In the genomic region with DNA sequence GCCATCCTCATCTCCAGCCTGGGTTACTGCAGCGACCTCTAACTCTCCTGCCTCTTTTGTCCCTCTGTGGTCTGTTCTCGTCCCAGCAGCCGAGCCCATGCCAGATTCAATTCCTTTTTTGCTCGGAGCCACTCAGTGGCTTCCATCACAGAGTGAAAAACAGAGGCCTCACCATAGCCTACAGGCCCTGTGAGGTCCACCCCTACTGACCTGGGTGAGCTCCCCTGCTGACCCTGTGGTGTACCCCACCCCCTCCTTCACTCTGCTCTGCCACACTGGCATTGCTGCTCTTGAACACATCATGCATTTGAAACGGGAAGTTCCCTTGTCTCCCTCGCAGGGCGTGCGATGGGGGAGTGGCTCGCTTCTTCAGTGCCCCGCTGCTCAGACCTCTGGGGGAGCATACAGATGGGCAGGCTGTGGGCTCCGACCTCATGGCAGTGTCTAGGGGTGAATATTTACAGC, we compare ENCODE assay signal across 8 cellular contexts. TPM values are rescaled to one million over a fixed set of nuclear protein-coding genes. Genes with fewer than 3 reads are reported as not detected.
DNase-seq lines count a peak whose midpoint lies in the region; ATAC-seq and TF ChIP-seq lines count a peak whose summit lies in the region.

No MANE protein-coding gene starts in this region.

- H3K27ac ChIP-seq in SK-N-SH (ENCODE audit: low read depth in 2 of 2, low read length in 1 of 2) = no peak overlapping the region

- 95% methylated on average over 11 of the region's 11 CpGs for WGBS in SK-N-SH (ENCODE audit: low lambda C conversion rate)

- H4K20me1 ChIP-seq in SK-N-SH (ENCODE audit: insufficient read depth) = no peaks in the 10 kb centered on the region

- no peak for TF ChIP-seq RAD21 in SK-N-SH (IDR thresholded peaks at IDR 0.05; ENCODE audit: low read length)

- H2AFZ ChIP-seq in SK-N-SH (ENCODE audit: low read depth) = no peak overlapping the region

- DNase-seq in Ammon's horn (ENCODE audit: low spot score) = peak; percentile 62
- peak; percentile 83 for DNase-seq in MV-4-11 (lab: John Stamatoyannopoulos, UW)
- DNase-seq in activated T-cell treated with anti-CD3 and anti-CD28 coated beads, Interleukin-2, amount 50 U/mL, for 1 hour = peak; percentile 64
- no peak for DNase-seq in LoVo (ENCODE audit: low spot score)
- no peak for DNase-seq in foreskin melanocyte
- no peak for DNase-seq in SK-N-SH

- H3K4me1 ChIP-seq in mononuclear cell (ENCODE audit: insufficient read depth, low read length) = peaks cover 61% of the 10 kb centered on the region
- H3K4me1 ChIP-seq in SK-N-SH (ENCODE audit: control insufficient read depth in 1 of 2, insufficient read depth in 2 of 2, low read depth in 1 of 2, low read length in 1 of 2) = peaks cover 6 to 17% of the 10 kb centered on the region in 2 experiments; a peak in 3 of 4 replicates

- CTCF ChIA-PET in SK-N-SH (lab: Yijun Ruan, JAX) = no interaction called here

- POLR2A ChIA-PET in SK-N-SH (lab: Yijun Ruan, JAX) = no interaction called here

- no peak overlapping the region for H3K9ac ChIP-seq in SK-N-SH

- H3K27me3 ChIP-seq in mononuclear cell (ENCODE audit: insufficient read depth, low read length) (no peaks in the 10 kb centered on the region), SK-N-SH (ENCODE audit: insufficient read depth) (no peaks in the 10 kb centered on the region)

- peaks cover 2% of the 10 kb centered on the region for H3F3A ChIP-seq in SK-N-SH (replicated peaks; ENCODE audit: insufficient read depth)

- no peaks in the 10 kb centered on the region for H3K9me2 ChIP-seq in SK-N-SH

- H3K4me3 ChIP-seq in mononuclear cell (ENCODE audit: low read length) = peak overlapping the region; percentile 17
- no peak overlapping the region for H3K4me3 ChIP-seq in SK-N-SH (ENCODE audit: low read depth in 2 of 2, low read length in 1 of 2)

- peaks cover 25% of the 10 kb centered on the region for H3K79me2 ChIP-seq in SK-N-SH (ENCODE audit: insufficient read depth)

- no peaks in the 10 kb centered on the region for H3K9me3 ChIP-seq in mononuclear cell (ENCODE audit: low read depth, low read length)
- no peaks in the 10 kb centered on the region for H3K9me3 ChIP-seq in SK-N-SH

- TF ChIP-seq EP300 in SK-N-SH (IDR thresholded peaks at IDR 0.05; ENCODE audit: borderline replicate concordance in 1 of 2, low read depth in 1 of 2, low read length in 1 of 2) = no peak

- no peak for TF ChIP-seq CTCF in SK-N-SH (IDR thresholded peaks at IDR 0.05)

- no peak for ATAC-seq in HG03025 (IDR thresholded peaks at IDR 0.05; ENCODE audit: low FRiP score, unreplicated experiment)

- peaks cover 0 to 13% of the 10 kb centered on the region in 2 experiments for H3K36me3 ChIP-seq in SK-N-SH (replicated peaks in 1 of 2; ENCODE audit: control insufficient read depth in 1 of 2, insufficient read depth in 2 of 2, low read length in 1 of 2)

- no peak overlapping the region for H3K4me2 ChIP-seq in SK-N-SH

TF ChIP-seq in SK-N-SH, 30 proteins besides CTCF, POLR2A, EP300 and RAD21 (continues in another document):
- TF ChIP-seq, protein P1, sequence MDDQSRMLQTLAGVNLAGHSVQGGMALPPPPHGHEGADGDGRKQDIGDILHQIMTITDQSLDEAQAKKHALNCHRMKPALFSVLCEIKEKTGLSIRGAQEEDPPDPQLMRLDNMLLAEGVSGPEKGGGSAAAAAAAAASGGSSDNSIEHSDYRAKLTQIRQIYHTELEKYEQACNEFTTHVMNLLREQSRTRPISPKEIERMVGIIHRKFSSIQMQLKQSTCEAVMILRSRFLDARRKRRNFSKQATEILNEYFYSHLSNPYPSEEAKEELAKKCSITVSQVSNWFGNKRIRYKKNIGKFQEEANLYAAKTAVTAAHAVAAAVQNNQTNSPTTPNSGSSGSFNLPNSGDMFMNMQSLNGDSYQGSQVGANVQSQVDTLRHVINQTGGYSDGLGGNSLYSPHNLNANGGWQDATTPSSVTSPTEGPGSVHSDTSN (IDR thresholded peaks at IDR 0.05) = no peak
- no peak for TF ChIP-seq ELF1 (IDR thresholded peaks at IDR 0.05)
- TF ChIP-seq NFIC (IDR thresholded peaks at IDR 0.05; ENCODE audit: borderline replicate concordance) = no peak
- TF ChIP-seq MEF2A (IDR thresholded peaks at IDR 0.05; ENCODE audit: borderline replicate concordance, low read depth) = no peak
- no peak for TF ChIP-seq JUND (IDR thresholded peaks at IDR 0.05)
- no peak for TF ChIP-seq SIN3A (IDR thresholded peaks at IDR 0.05; ENCODE audit: borderline replicate concordance, low read depth, low read length)
- TF ChIP-seq, protein P2, sequence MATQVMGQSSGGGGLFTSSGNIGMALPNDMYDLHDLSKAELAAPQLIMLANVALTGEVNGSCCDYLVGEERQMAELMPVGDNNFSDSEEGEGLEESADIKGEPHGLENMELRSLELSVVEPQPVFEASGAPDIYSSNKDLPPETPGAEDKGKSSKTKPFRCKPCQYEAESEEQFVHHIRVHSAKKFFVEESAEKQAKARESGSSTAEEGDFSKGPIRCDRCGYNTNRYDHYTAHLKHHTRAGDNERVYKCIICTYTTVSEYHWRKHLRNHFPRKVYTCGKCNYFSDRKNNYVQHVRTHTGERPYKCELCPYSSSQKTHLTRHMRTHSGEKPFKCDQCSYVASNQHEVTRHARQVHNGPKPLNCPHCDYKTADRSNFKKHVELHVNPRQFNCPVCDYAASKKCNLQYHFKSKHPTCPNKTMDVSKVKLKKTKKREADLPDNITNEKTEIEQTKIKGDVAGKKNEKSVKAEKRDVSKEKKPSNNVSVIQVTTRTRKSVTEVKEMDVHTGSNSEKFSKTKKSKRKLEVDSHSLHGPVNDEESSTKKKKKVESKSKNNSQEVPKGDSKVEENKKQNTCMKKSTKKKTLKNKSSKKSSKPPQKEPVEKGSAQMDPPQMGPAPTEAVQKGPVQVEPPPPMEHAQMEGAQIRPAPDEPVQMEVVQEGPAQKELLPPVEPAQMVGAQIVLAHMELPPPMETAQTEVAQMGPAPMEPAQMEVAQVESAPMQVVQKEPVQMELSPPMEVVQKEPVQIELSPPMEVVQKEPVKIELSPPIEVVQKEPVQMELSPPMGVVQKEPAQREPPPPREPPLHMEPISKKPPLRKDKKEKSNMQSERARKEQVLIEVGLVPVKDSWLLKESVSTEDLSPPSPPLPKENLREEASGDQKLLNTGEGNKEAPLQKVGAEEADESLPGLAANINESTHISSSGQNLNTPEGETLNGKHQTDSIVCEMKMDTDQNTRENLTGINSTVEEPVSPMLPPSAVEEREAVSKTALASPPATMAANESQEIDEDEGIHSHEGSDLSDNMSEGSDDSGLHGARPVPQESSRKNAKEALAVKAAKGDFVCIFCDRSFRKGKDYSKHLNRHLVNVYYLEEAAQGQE (IDR thresholded peaks at IDR 0.05; ENCODE audit: low read depth, low read length) = no peak
- no peak for TF ChIP-seq GATA2 (CRISPR knock-in tag; IDR thresholded peaks at IDR 0.05)
- no peak for TF ChIP-seq RXRA (IDR thresholded peaks at IDR 0.05; ENCODE audit: borderline replicate concordance, low read depth)
- TF ChIP-seq, protein P3, sequence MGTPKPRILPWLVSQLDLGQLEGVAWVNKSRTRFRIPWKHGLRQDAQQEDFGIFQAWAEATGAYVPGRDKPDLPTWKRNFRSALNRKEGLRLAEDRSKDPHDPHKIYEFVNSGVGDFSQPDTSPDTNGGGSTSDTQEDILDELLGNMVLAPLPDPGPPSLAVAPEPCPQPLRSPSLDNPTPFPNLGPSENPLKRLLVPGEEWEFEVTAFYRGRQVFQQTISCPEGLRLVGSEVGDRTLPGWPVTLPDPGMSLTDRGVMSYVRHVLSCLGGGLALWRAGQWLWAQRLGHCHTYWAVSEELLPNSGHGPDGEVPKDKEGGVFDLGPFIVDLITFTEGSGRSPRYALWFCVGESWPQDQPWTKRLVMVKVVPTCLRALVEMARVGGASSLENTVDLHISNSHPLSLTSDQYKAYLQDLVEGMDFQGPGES (IDR thresholded peaks at IDR 0.05; ENCODE audit: low read depth, low read length) = no peak
- no peak for TF ChIP-seq FOXM1 (IDR thresholded peaks at IDR 0.05; ENCODE audit: low read depth)
- no peak for TF ChIP-seq CHD2 (IDR thresholded peaks at IDR 0.05; ENCODE audit: low read length, partially characterized antibody)
- TF ChIP-seq, protein P4, sequence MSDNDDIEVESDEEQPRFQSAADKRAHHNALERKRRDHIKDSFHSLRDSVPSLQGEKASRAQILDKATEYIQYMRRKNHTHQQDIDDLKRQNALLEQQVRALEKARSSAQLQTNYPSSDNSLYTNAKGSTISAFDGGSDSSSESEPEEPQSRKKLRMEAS (IDR thresholded peaks at IDR 0.05; ENCODE audit: low read depth) = no peak
- no peak for TF ChIP-seq POLR2AphosphoS5 (IDR thresholded peaks at IDR 0.05; ENCODE audit: low read depth, low read length)
- no peak for TF ChIP-seq EZH2phosphoT487 (IDR thresholded peaks at IDR 0.05; ENCODE audit: borderline replicate concordance, low read depth)
- TF ChIP-seq, protein P5, sequence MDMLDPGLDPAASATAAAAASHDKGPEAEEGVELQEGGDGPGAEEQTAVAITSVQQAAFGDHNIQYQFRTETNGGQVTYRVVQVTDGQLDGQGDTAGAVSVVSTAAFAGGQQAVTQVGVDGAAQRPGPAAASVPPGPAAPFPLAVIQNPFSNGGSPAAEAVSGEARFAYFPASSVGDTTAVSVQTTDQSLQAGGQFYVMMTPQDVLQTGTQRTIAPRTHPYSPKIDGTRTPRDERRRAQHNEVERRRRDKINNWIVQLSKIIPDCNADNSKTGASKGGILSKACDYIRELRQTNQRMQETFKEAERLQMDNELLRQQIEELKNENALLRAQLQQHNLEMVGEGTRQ (IDR thresholded peaks at IDR 0.05; ENCODE audit: borderline replicate concordance, low read depth, low read length) = no peak
- TF ChIP-seq FOXJ3 (CRISPR knock-in tag; IDR thresholded peaks at IDR 0.05) = no peak
- TF ChIP-seq YY1 (IDR thresholded peaks at IDR 0.05; ENCODE audit: low read depth) = no peak

RNA-seq across cellular contexts. Expression of a gene that starts 2.1 kb away (rescaled TPM):
- 77.2 TPM for total RNA-seq in mononuclear cell
- polyA plus RNA-seq in SK-N-SH (2012; rRNA removed) = 192 and 207 TPM in 2 replicates
- 112 and 149 TPM in 2 replicates for polyA plus RNA-seq in SK-N-SH (2012; cell fraction: cytosol; rRNA removed)
- polyA plus RNA-seq in SK-N-SH (2012; cell fraction: nucleus; rRNA removed) = 125 and 141 TPM in 2 replicates

RNA-seq across cellular contexts. Expression of a gene that starts 15.8 kb away (rescaled TPM):
- 18.4 TPM for total RNA-seq in mononuclear cell
- polyA plus RNA-seq in SK-N-SH (2012; rRNA removed) = 132 and 135 TPM in 2 replicates
- 90.4 and 111 TPM in 2 replicates for polyA plus RNA-seq in SK-N-SH (2012; cell fraction: cytosol; rRNA removed)
- 166 and 231 TPM in 2 replicates for polyA plus RNA-seq in SK-N-SH (2012; cell fraction: nucleus; rRNA removed)

RNA-seq across cellular contexts. Expression of a gene that starts 20.3 kb away (rescaled TPM):
- total RNA-seq in mononuclear cell = 62.0 TPM
- 24.2 and 24.4 TPM in 2 replicates for polyA plus RNA-seq in SK-N-SH (2012; rRNA removed)
- polyA plus RNA-seq in SK-N-SH (2012; cell fraction: cytosol; rRNA removed) = 6.8 and 11.2 TPM in 2 replicates
- 85.1 and 94.3 TPM in 2 replicates for polyA plus RNA-seq in SK-N-SH (2012; cell fraction: nucleus; rRNA removed)

RNA-seq across cellular contexts. Expression of a gene that starts 23.1 kb away (rescaled TPM):
- total RNA-seq in mononuclear cell = 9.7 TPM
- polyA plus RNA-seq in SK-N-SH (2012; rRNA removed) = 32.8 and 47.9 TPM in 2 replicates
- 18.5 and 30.3 TPM in 2 replicates for polyA plus RNA-seq in SK-N-SH (2012; cell fraction: cytosol; rRNA removed)
- 61.4 and 65.8 TPM in 2 replicates for polyA plus RNA-seq in SK-N-SH (2012; cell fraction: nucleus; rRNA removed)

RNA-seq across cellular contexts. Expression of a gene that starts 29.7 kb away (rescaled TPM):
- 2.6 TPM for total RNA-seq in mononuclear cell
- not detected in 2 replicates for polyA plus RNA-seq in SK-N-SH (2012; rRNA removed)
- not detected in 2 replicates for polyA plus RNA-seq in SK-N-SH (2012; cell fraction: cytosol; rRNA removed)
- not detected in 2 replicates for polyA plus RNA-seq in SK-N-SH (2012; cell fraction: nucleus; rRNA removed)

Comparison
In these comparisons a context has a peak if more than half of its experiments do, and no peak if none do; other contexts are left out.
1. DNase-seq: peak in Ammon's horn (single experiment), MV-4-11 (single experiment) and activated T-cell treated with anti-CD3 and anti-CD28 coated beads, Interleukin-2, amount 50 U/mL, for 1 hour (single experiment); none in LoVo (single experiment), foreskin melanocyte (single experiment) and SK-N-SH (single experiment).